18 cellular contexts compared by ENCODE assay signal in the genomic region with DNA sequence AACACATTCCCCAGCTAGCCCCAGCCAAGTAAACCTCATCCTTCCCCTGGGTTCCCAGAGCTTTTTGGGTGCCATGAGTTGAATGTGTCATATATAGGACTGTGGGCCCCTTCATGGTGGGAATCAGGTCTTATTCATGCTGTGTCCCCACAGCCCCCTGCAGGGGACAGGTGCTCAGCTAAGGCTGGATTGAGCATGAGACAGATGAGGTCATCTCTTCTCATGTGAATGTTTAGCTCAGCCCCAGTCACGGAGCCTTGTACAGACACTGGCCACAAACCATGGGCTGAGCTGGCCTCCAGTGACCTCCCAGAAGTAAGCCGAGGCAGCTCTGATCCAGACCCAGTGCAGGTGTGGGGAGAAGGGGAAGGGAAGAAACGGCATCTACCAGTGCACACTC.
"Had no signal": no experiment of that assay in that cellular context is flagged by ENCODE, and none has a peak within 500 bp of the region (broad histone marks: within the 10 kb centered on the region; RNA-seq: fewer than 3 reads in every experiment).

No MANE protein-coding gene starts in this region.

- H3K4me3 Mint-ChIP-seq: naive thymus-derived CD8-positive, alpha-beta T cell; stimulated activated naive CD8-positive, alpha-beta T cell treated with anti-CD3 and anti-CD28 coated beads, Interleukin-15, Interleukin-2, amounts not matched to agents 100 ng/mL and 50 ng/mL, for 24 hours had no signal

- ATAC-seq: activated CD4-positive, CD25-positive, alpha-beta regulatory T cell treated with anti-CD3 and anti-CD28 coated beads, Interleukin-2, amount 50 U/mL, for 24 hours; left lung; mucosa of descending colon; naive thymus-derived CD8-positive, alpha-beta T cell had no signal

- H3K36me3 ChIP-seq: left lung, right atrium auricular region, suprapubic skin had no signal

- H3K4me1 Mint-ChIP-seq: naive thymus-derived CD8-positive, alpha-beta T cell had no signal

- FAIRE-seq: frontal cortex had no signal

- H3K27ac Mint-ChIP-seq: naive thymus-derived CD8-positive, alpha-beta T cell; stimulated activated naive CD8-positive, alpha-beta T cell treated with anti-CD3 and anti-CD28 coated beads, Interleukin-15, Interleukin-2, amounts not matched to agents 100 ng/mL and 50 ng/mL, for 24 hours had no signal

- H3K4me2 ChIP-seq: smooth muscle cell had no signal

- H3K9me3 Mint-ChIP-seq: naive thymus-derived CD8-positive, alpha-beta T cell; stimulated activated naive CD8-positive, alpha-beta T cell treated with anti-CD3 and anti-CD28 coated beads, Interleukin-15, Interleukin-2, amounts not matched to agents 100 ng/mL and 50 ng/mL, for 24 hours had no signal

- H3K4me1 ChIP-seq: left lung, right atrium auricular region, suprapubic skin had no signal

- H3K27ac ChIP-seq: epithelial cell of prostate, left lung, right atrium auricular region, suprapubic skin had no signal

- DNase-seq: activated CD4-positive, alpha-beta T cell treated with anti-CD3 and anti-CD28 coated beads, Interleukin-2, amount 50 U/mL, for 1 hour; activated naive CD4-positive, alpha-beta T cell; anterior cingulate cortex; islet precursor cell; left lung; mammary epithelial cell; mucosa of descending colon; naive thymus-derived CD8-positive, alpha-beta T cell; stimulated activated CD4-positive, alpha-beta T cell treated with anti-CD3 and anti-CD28 coated beads, Interleukin-4, amount 100 ng/mL, for 4 hours; stimulated activated CD8-positive, alpha-beta memory T cell treated with anti-CD3 and anti-CD28 coated beads, Interleukin-4, amount 100 ng/mL, for 48 hours; trophoblast cell had no signal

- H3K36me3 Mint-ChIP-seq: naive thymus-derived CD8-positive, alpha-beta T cell had no signal

- H3K4me3 ChIP-seq: left lung, mucosa of descending colon, right atrium auricular region, smooth muscle cell, suprapubic skin had no signal

- H3K27me3 ChIP-seq: left lung, right atrium auricular region, suprapubic skin had no signal

- H3K9me3 ChIP-seq: left lung, mucosa of descending colon, right atrium auricular region, suprapubic skin had no signal
